Comparison of ENCODE assay signal across 20 cellular contexts in the genomic region with DNA sequence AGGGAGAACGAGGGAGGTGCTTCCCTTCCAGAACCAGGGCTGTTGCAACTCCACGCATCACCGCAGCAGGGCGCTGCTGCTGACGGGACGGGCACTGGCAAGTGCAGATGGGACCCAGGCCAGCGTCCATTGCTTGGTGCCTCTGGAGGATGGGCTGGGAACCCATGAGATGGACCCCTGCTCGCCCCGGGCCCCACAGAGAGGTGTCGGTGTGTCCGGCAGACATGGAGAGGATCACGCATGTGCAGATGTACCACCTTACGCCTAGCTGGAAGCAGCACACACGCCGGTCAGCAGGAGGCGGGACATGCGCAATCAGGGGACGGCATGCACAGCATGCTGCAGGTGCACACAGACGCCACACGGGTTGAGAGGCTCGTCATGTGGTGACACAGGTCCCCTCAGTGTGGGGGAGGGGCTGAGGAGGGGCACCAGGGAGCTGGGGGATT. TPM values are rescaled to one million over a fixed set of nuclear protein-coding genes. Genes with fewer than 3 reads are reported as not detected.
DNase-seq lines count a peak whose midpoint lies in the region; ATAC-seq and TF ChIP-seq lines count a peak whose summit lies in the region.
"Had no signal": no experiment of that assay in that cellular context is flagged by ENCODE, and none has a peak within 500 bp of the region (broad histone marks: within the 10 kb centered on the region; RNA-seq: fewer than 3 reads in every experiment).

No MANE protein-coding gene starts in this region.

- ATAC-seq in RWPE2 (ENCODE audit: low read depth) (no peak), GM18505 (IDR thresholded peaks at IDR 0.05; ENCODE audit: unreplicated experiment) (no peak)
- no peak for ATAC-seq in CD4-positive, alpha-beta T cell (ENCODE audit: poor library complexity)
- ATAC-seq: activated CD8-positive, alpha-beta memory T cell treated with anti-CD3 and anti-CD28 coated beads, Interleukin-2, amount 10 ng/mL, durations not matched to agents 7 days and 5 days; esophagus mucosa; left lung had no signal

- H2BK120ac ChIP-seq in neuronal stem cell (ENCODE audit: low read depth, low read length), result no peak overlapping the region

- no CpG with 5 or more reads among the region's 21 CpGs for WGBS in neuronal stem cell (ENCODE audit: extremely low coverage in 2 of 2, insufficient read length in 2 of 2, insufficient replicate concordance in 1 of 2), 2 donors
- 87% methylated on average over 21 of the region's 21 CpGs; no CpG with 5 or more reads in 1 of the 2 donors for WGBS in transverse colon (ENCODE audit: low coverage in 1 of 2), 2 donors

- no peak overlapping the region for H3K4ac ChIP-seq in neuronal stem cell (ENCODE audit: low read length)

- H3K9ac ChIP-seq in neuronal stem cell (ENCODE audit: low read depth, low read length, poor library complexity), result peak overlapping the region; percentile 63

- intact Hi-C loops in transverse colon (cut with DNase I; ENCODE audit: low total_unique reads), result no loop called here
- intact Hi-C loops in CD4-positive, alpha-beta T cell (cut with DNase I, micrococcal nuclease), result loop anchor here in 1 of 2 experiments (5.0 kb wide), 1 partner anchor 219 kb away; the partner anchor contains the start of gene MTG2

- H3K27ac Mint-ChIP-seq in CD4-positive, alpha-beta T cell, result no peak overlapping the region
- H3K27ac Mint-ChIP-seq: activated CD8-positive, alpha-beta memory T cell treated with anti-CD3 and anti-CD28 coated beads, Interleukin-2, amount 10 ng/mL, durations not matched to agents 7 days and 5 days; CD4-positive, CD25-positive, alpha-beta regulatory T cell; T-helper 1 cell treated with Interleukin-12 subunit alpha and Interleukin-12 subunit beta and Interleukin-4 antibody, amounts not matched to agents 30 μg/mL and 1 μg/mL, for 36 hours had no signal

- peak overlapping the region; percentile 56 for H3K14ac ChIP-seq in neuronal stem cell (ENCODE audit: low read length)

- H3K27ac ChIP-seq in RWPE2 (ENCODE audit: poor library complexity, severe bottlenecking), result no peak overlapping the region
- H3K27ac ChIP-seq in neuronal stem cell (replicated peaks; ENCODE audit: low read length), result no peak overlapping the region
- H3K27ac ChIP-seq in transverse colon, result no peak overlapping the region
- H3K27ac ChIP-seq in CD4-positive, alpha-beta T cell (ENCODE audit: low read depth, low read length), result no peak overlapping the region
- H3K27ac ChIP-seq: coronary artery, left lung had no signal

- H2BK15ac ChIP-seq in neuronal stem cell (ENCODE audit: low read length), result no peak overlapping the region

- DNase-seq in ELF-1 (ENCODE audit: low read depth, low spot score) (peak; percentile 66), RWPE2 (ENCODE audit: low spot score) (peak; percentile 89), fibroblast of mammary gland (ENCODE audit: low read depth) (no peak), neuronal stem cell (ENCODE audit: low spot score) (no peak), transverse colon (no peak), NCI-H2196 treated with DMSO at 0.1 percent for 48 hours (lab: John Stamatoyannopoulos, UW; ENCODE audit: unreplicated experiment) (no peak)
- DNase-seq in CD4-positive, alpha-beta T cell, result no peak
- DNase-seq: activated CD4-positive, CD25-positive, alpha-beta regulatory T cell treated with anti-CD3 and anti-CD28 coated beads, Interleukin-2, amount 50 U/mL, for 72 hours; activated CD8-positive, alpha-beta memory T cell treated with anti-CD3 and anti-CD28 coated beads, Interleukin-2, amount 10 ng/mL, durations not matched to agents 7 days and 5 days; activated gamma-delta T cell; CD4-positive, CD25-positive, alpha-beta regulatory T cell; DND-41; left lung; NCI-H1930; RPMI8226 had no signal

- H2AK5ac ChIP-seq in neuronal stem cell (ENCODE audit: low read depth, low read length), result peak overlapping the region; percentile 94

- no peak overlapping the region for H3K4me2 ChIP-seq in neuronal stem cell (ENCODE audit: insufficient read depth, low read length, poor library complexity, severe bottlenecking)

- no peaks in the 10 kb centered on the region for H3K9me3 Mint-ChIP-seq in CD4-positive, alpha-beta T cell

- peak overlapping the region; percentile 43 for H4K8ac ChIP-seq in neuronal stem cell (ENCODE audit: low read depth, low read length)

- H3K79me1 ChIP-seq in neuronal stem cell (ENCODE audit: low read depth, low read length), result peaks cover 30% of the 10 kb centered on the region

- POLR2A ChIA-PET in CD4-positive, alpha-beta T cell (lab: Charles Lee), result no interaction called here

- H3K4me1 Mint-ChIP-seq in CD4-positive, alpha-beta T cell (ENCODE audit: low read depth), result peaks cover 14% of the 10 kb centered on the region

- TF ChIP-seq CTCF in RWPE2 (IDR thresholded peaks at IDR 0.05; ENCODE audit: poor library complexity, severe bottlenecking), result peak; percentile 57
- peak; percentile 21 for TF ChIP-seq CTCF in fibroblast of mammary gland (conservative IDR thresholded peaks at IDR 0.05; ENCODE audit: control insufficient read depth, insufficient read depth, low read depth, low read length)
- no peak for TF ChIP-seq CTCF in transverse colon (IDR thresholded peaks at IDR 0.05)
- no peak for TF ChIP-seq CTCF in CD4-positive, alpha-beta T cell (IDR thresholded peaks at IDR 0.05)

- no peak overlapping the region for H3K4me3 ChIP-seq in RWPE2 (ENCODE audit: severe bottlenecking)
- H3K4me3 ChIP-seq in fibroblast of mammary gland (ENCODE audit: control insufficient read depth, low read depth, low read length), result no peak overlapping the region
- peak overlapping the region in 1 of 2 donors; percentile 31 for H3K4me3 ChIP-seq in neuronal stem cell (ENCODE audit: low read length in 2 of 2)
- H3K4me3 ChIP-seq in transverse colon, result no peak overlapping the region
- H3K4me3 ChIP-seq: coronary artery, left lung had no signal

- H3K9me3 ChIP-seq in RWPE2 (ENCODE audit: severe bottlenecking), result no peaks in the 10 kb centered on the region
- H3K9me3 ChIP-seq in neuronal stem cell (replicated peaks in 1 of 2; ENCODE audit: control insufficient read depth in 2 of 2, insufficient read depth in 1 of 2, low read depth in 1 of 2, low read length in 2 of 2), result peaks cover 0 to 2% of the 10 kb centered on the region in 2 donors
- H3K9me3 ChIP-seq in transverse colon, result no peaks in the 10 kb centered on the region
- H3K9me3 ChIP-seq in CD4-positive, alpha-beta T cell (ENCODE audit: control insufficient read depth, low read length), result no peaks in the 10 kb centered on the region
- H3K9me3 ChIP-seq: left lung had no signal

- in situ Hi-C loops in transverse colon (cut with MboI; ENCODE audit: low pct_ligation_motif_present in 1 of 4, low pct_unique_long_range_greater_than_20kb in 1 of 4, low sequenced_read_pairs in 3 of 4), result no loop called here

- no peak for TF ChIP-seq EP300 in transverse colon (IDR thresholded peaks at IDR 0.05; ENCODE audit: low read depth)

- no peak overlapping the region for H3K4me3 Mint-ChIP-seq in CD4-positive, alpha-beta T cell
- H3K4me3 Mint-ChIP-seq: activated CD8-positive, alpha-beta memory T cell treated with anti-CD3 and anti-CD28 coated beads, Interleukin-2, amount 10 ng/mL, durations not matched to agents 7 days and 5 days; T-helper 1 cell treated with Interleukin-12 subunit alpha and Interleukin-12 subunit beta and Interleukin-4 antibody, amounts not matched to agents 30 μg/mL and 1 μg/mL, for 36 hours had no signal

- H2BK5ac ChIP-seq in neuronal stem cell (ENCODE audit: low read length), result no peak overlapping the region

- no peaks in the 10 kb centered on the region for H3K27me3 Mint-ChIP-seq in CD4-positive, alpha-beta T cell
- H3K27me3 Mint-ChIP-seq: activated CD8-positive, alpha-beta memory T cell treated with anti-CD3 and anti-CD28 coated beads, Interleukin-2, amount 10 ng/mL, durations not matched to agents 7 days and 5 days; CD4-positive, CD25-positive, alpha-beta regulatory T cell had no signal

- TF ChIP-seq POLR2A in transverse colon (IDR thresholded peaks at IDR 0.05) (no peak), GM18505 (IDR thresholded peaks at IDR 0.05; ENCODE audit: borderline replicate concordance, extremely low read depth, insufficient read depth, insufficient read length) (no peak)

- H4K91ac ChIP-seq in neuronal stem cell (ENCODE audit: low read depth, low read length, poor library complexity), result no peak overlapping the region

- H3K27me3 ChIP-seq in RWPE2 (ENCODE audit: insufficient read depth, poor library complexity, severe bottlenecking), result no peaks in the 10 kb centered on the region
- H3K27me3 ChIP-seq in neuronal stem cell (ENCODE audit: control insufficient read depth in 3 of 3, insufficient read depth in 3 of 3, low read depth in 1 of 3, low read length in 3 of 3), result no peaks in the 10 kb centered on the region
- no peaks in the 10 kb centered on the region for H3K27me3 ChIP-seq in transverse colon
- H3K27me3 ChIP-seq in CD4-positive, alpha-beta T cell (ENCODE audit: control insufficient read depth, insufficient read depth, low read length), result no peaks in the 10 kb centered on the region
- H3K27me3 ChIP-seq: left lung had no signal

- peak overlapping the region; percentile 90 for H2BK12ac ChIP-seq in neuronal stem cell (ENCODE audit: low read length)

- no peak overlapping the region for H2AFZ ChIP-seq in neuronal stem cell (ENCODE audit: low read length)

- H3K36me3 ChIP-seq in RWPE2 (ENCODE audit: low read depth) (no peaks in the 10 kb centered on the region), neuronal stem cell (replicated peaks in 1 of 2; ENCODE audit: control insufficient read depth in 2 of 2, insufficient read depth in 2 of 2, low read length in 2 of 2) (peaks cover 7 to 14% of the 10 kb centered on the region in 2 donors), transverse colon (no peaks in the 10 kb centered on the region)

- CTCF ChIA-PET in CD4-positive, alpha-beta T cell (lab: Charles Lee), result no interaction called here

- no peaks in the 10 kb centered on the region for H3K4me1 ChIP-seq in RWPE2 (ENCODE audit: insufficient read depth, poor library complexity, severe bottlenecking)
- peaks cover 9 to 10% of the 10 kb centered on the region in 2 donors for H3K4me1 ChIP-seq in neuronal stem cell (ENCODE audit: control insufficient read depth in 2 of 2, insufficient read depth in 1 of 2, low read depth in 1 of 2, low read length in 2 of 2)
- peaks cover 6 to 11% (median 9%) of the 10 kb centered on the region in 4 donors for H3K4me1 ChIP-seq in transverse colon

- H3K36me3 Mint-ChIP-seq in CD4-positive, alpha-beta T cell (ENCODE audit: low read depth), result peaks cover 7% of the 10 kb centered on the region

- H3K18ac ChIP-seq in neuronal stem cell (ENCODE audit: low read length), result peak overlapping the region; percentile 64

- peak overlapping the region; percentile 97 for H3K23ac ChIP-seq in neuronal stem cell (ENCODE audit: low read depth, low read length, poor library complexity)

RNA-seq across cellular contexts. Expression of gene CABLES2, which starts 5.7 kb away (rescaled TPM):
- polyA plus RNA-seq in neuronal stem cell (2013, experiment 1 of 2), result 15.0 TPM
- polyA plus RNA-seq in neuronal stem cell (2013, experiment 2 of 2), result 14.9 TPM
- 10 to 100 TPM in 1 of 4 donors, 1 to 10 TPM in 3; 3.7 to 10.1 (median 8.5) TPM for total RNA-seq in transverse colon
- 1 to 10 TPM; 4.4 TPM for total RNA-seq in CD4-positive, alpha-beta T cell

RNA-seq across cellular contexts. Expression of gene RPS21, which starts 14.5 kb away (rescaled TPM):
- 3,158 TPM for polyA plus RNA-seq in neuronal stem cell (2013, experiment 1 of 2)
- polyA plus RNA-seq in neuronal stem cell (2013, experiment 2 of 2), result 3,117 TPM
- 1,000 to 10,000 TPM in 3 of 4 donors, 100 to 1,000 TPM in 1; 585 to 2,728 (median 1,375) TPM for total RNA-seq in transverse colon
- total RNA-seq in CD4-positive, alpha-beta T cell, result 1,000 to 10,000 TPM; 3,015 to 3,210 TPM

RNA-seq across cellular contexts. Expression of gene RBBP8NL, which starts 26.0 kb away (rescaled TPM):
- polyA plus RNA-seq in neuronal stem cell (2013, experiment 1 of 2), result not detected
- polyA plus RNA-seq in neuronal stem cell (2013, experiment 2 of 2), result not detected
- 1 to 10 TPM in 3 of 4 donors, under 1 TPM in 1; 0.75 to 9.4 (median 4.3) TPM for total RNA-seq in transverse colon
- not detected for total RNA-seq in CD4-positive, alpha-beta T cell
- total RNA-seq: activated CD8-positive, alpha-beta memory T cell treated with anti-CD3 and anti-CD28 coated beads, Interleukin-2, amount 10 ng/mL, durations not matched to agents 7 days and 5 days; CD4-positive, CD25-positive, alpha-beta regulatory T cell; subcutaneous adipose tissue had no signal
- polyA plus RNA-seq: CD4-positive, CD25-positive, alpha-beta regulatory T cell had no signal

RNA-seq across cellular contexts. Expression of gene LAMA5, which starts 34.2 kb away (rescaled TPM):
- polyA plus RNA-seq in neuronal stem cell (2013, experiment 1 of 2), result 59.5 TPM
- 57.4 TPM for polyA plus RNA-seq in neuronal stem cell (2013, experiment 2 of 2)
- 100 to 1,000 TPM in 2 of 4 donors, 10 to 100 TPM in 2; 33.2 to 269 (median 91.3) TPM for total RNA-seq in transverse colon
- total RNA-seq in CD4-positive, alpha-beta T cell, result under 1 TPM; 0.16 to 0.78 TPM

Comparison
In these comparisons a context has a peak if more than half of its experiments do, and no peak if none do; other contexts are left out.
1. DNase-seq: peak in ELF-1 (single experiment) and RWPE2 (single experiment); none in fibroblast of mammary gland (single experiment), neuronal stem cell (single experiment), transverse colon (single experiment), CD4-positive, alpha-beta T cell (0 of 10) and NCI-H2196 treated with DMSO at 0.1 percent for 48 hours (single experiment).
2. CTCF ChIP-seq: peak in RWPE2 (single experiment) and fibroblast of mammary gland (single experiment); none in transverse colon (0 of 5) and CD4-positive, alpha-beta T cell (single experiment).